Comparison of ENCODE assay signal across 1 cellular context in the genomic region with DNA sequence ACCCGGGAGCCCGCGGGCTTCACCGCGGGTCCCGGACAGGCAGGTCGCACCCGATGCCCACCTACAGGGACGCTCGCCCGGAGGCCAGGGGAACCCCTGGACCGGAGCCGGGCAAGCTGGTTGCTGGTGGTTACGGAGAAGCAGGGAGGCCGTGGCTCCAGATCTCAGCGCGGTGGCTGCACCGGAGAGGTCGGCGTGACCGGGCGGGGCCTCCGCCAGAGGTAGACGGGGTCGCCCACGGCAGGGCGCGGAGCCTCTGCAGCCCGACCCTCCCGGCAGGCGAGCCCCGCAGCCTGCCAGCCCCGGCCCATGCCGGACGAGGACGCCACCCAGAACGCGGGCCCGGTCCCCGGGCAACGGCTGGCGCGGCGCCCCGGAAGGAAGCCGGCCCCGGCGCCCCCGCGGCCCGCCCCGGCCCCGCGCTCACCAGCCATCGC.
TF ChIP-seq lines count a peak whose summit lies in the region.

No MANE protein-coding gene starts in this region.

TF ChIP-seq in K562, 482 proteins besides CTCF, POLR2A, EP300 and RAD21:
- TF ChIP-seq ZNF140 (CRISPR knock-in tag; IDR thresholded peaks at IDR 0.05) (no peak), HDAC2 (IDR thresholded peaks at IDR 0.05) (0 out of 2 replicates have a peak, but pooled peaks have one; percentile 0), RBM22 (IDR thresholded peaks at IDR 0.05; ENCODE audit: low read depth, low read length, poor library complexity, severe bottlenecking) (peak; percentile 34), SAP30 (IDR thresholded peaks at IDR 0.05; ENCODE audit: borderline replicate concordance, insufficient read depth, low read depth, low read length, poor library complexity, severe bottlenecking) (peak; percentile 89), L3MBTL2 (IDR thresholded peaks at IDR 0.05) (no peak), HDAC1 (IDR thresholded peaks at IDR 0.05) (peak in 1 of 2 experiments; percentile 36; a peak in 1 of 4 replicates), GATAD2B (IDR thresholded peaks at IDR 0.05; ENCODE audit: borderline replicate concordance) (peak; percentile 37; the same call in 1 of the 2 replicates), NR2C2 (CRISPR knock-in tag; IDR thresholded peaks at IDR 0.05) (no peak), NR2C2 (tag; IDR thresholded peaks at IDR 0.05) (peak; percentile 87), ATF7 (IDR thresholded peaks at IDR 0.05) (0 out of 2 replicates have a peak, but pooled peaks have one; percentile 21), GABPB1 (CRISPR knock-in tag; IDR thresholded peaks at IDR 0.05) (no peak), CTBP1 (IDR thresholded peaks at IDR 0.05; ENCODE audit: borderline replicate concordance) (0 out of 2 replicates have a peak, but pooled peaks have one; percentile 7), HNRNPL (IDR thresholded peaks at IDR 0.05; ENCODE audit: low read depth, low read length) (peak; percentile 66; the same call in 1 of the 2 replicates), RBBP5 (IDR thresholded peaks at IDR 0.05; ENCODE audit: borderline replicate concordance, insufficient read depth, low read length, poor library complexity, severe bottlenecking) (peak; percentile 74), SIN3B (IDR thresholded peaks at IDR 0.05; ENCODE audit: low read depth) (peak; percentile 40; the same call in 1 of the 2 replicates), MBD2 (IDR thresholded peaks at IDR 0.05; ENCODE audit: borderline replicate concordance, low read depth) (no peak), ZBTB7A (IDR thresholded peaks at IDR 0.05; ENCODE audit: borderline replicate concordance, control insufficient read depth, low read depth, low read length) (peak; percentile 14; the same call in 1 of the 2 replicates), FOS (IDR thresholded peaks at IDR 0.05; ENCODE audit: extremely low read depth, insufficient read length) (no peak), ZNF444 (CRISPR knock-in tag; IDR thresholded peaks at IDR 0.05) (no peak), RBFOX2 (IDR thresholded peaks at IDR 0.05; ENCODE audit: low read depth, low read length) (peak; percentile 52), FOXM1 (IDR thresholded peaks at IDR 0.05; ENCODE audit: low read depth) (no peak), FOXM1 (CRISPR knock-in tag; IDR thresholded peaks at IDR 0.05; ENCODE audit: low read depth) (no peak), HMGN3 (IDR thresholded peaks at IDR 0.05; ENCODE audit: borderline replicate concordance, extremely low read depth, insufficient read length, low read depth, low read length) (peak; percentile 34), PYGO2 (tag; IDR thresholded peaks at IDR 0.05) (no peak), ZNF431 (CRISPR knock-in tag; IDR thresholded peaks at IDR 0.05) (no peak)
- TF ChIP-seq, protein P1, sequence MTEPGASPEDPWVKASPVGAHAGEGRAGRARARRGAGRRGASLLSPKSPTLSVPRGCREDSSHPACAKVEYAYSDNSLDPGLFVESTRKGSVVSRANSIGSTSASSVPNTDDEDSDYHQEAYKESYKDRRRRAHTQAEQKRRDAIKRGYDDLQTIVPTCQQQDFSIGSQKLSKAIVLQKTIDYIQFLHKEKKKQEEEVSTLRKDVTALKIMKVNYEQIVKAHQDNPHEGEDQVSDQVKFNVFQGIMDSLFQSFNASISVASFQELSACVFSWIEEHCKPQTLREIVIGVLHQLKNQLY (CRISPR knock-in tag; conservative IDR thresholded peaks at IDR 0.05) = 0 out of 4 replicates have a peak, but pooled peaks of 1 of the 2 experiments have one; percentile 49
- TF ChIP-seq, protein P2, sequence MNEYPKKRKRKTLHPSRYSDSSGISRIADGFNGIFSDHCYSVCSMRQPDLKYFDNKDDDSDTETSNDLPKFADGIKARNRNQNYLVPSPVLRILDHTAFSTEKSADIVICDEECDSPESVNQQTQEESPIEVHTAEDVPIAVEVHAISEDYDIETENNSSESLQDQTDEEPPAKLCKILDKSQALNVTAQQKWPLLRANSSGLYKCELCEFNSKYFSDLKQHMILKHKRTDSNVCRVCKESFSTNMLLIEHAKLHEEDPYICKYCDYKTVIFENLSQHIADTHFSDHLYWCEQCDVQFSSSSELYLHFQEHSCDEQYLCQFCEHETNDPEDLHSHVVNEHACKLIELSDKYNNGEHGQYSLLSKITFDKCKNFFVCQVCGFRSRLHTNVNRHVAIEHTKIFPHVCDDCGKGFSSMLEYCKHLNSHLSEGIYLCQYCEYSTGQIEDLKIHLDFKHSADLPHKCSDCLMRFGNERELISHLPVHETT (CRISPR knock-in tag; conservative IDR thresholded peaks at IDR 0.05 in 1 of 2, IDR thresholded peaks at IDR 0.05 in 1 of 2) = peak in 1 of 2 experiments; percentile 74; a peak in 1 of 4 replicates
- TF ChIP-seq, protein P3, sequence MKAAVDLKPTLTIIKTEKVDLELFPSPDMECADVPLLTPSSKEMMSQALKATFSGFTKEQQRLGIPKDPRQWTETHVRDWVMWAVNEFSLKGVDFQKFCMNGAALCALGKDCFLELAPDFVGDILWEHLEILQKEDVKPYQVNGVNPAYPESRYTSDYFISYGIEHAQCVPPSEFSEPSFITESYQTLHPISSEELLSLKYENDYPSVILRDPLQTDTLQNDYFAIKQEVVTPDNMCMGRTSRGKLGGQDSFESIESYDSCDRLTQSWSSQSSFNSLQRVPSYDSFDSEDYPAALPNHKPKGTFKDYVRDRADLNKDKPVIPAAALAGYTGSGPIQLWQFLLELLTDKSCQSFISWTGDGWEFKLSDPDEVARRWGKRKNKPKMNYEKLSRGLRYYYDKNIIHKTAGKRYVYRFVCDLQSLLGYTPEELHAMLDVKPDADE (conservative IDR thresholded peaks at IDR 0.05; ENCODE audit: control insufficient read depth, low read depth, low read length) = 0 out of 2 replicates have a peak, but pooled peaks have one; percentile 45
- TF ChIP-seq, protein P4, sequence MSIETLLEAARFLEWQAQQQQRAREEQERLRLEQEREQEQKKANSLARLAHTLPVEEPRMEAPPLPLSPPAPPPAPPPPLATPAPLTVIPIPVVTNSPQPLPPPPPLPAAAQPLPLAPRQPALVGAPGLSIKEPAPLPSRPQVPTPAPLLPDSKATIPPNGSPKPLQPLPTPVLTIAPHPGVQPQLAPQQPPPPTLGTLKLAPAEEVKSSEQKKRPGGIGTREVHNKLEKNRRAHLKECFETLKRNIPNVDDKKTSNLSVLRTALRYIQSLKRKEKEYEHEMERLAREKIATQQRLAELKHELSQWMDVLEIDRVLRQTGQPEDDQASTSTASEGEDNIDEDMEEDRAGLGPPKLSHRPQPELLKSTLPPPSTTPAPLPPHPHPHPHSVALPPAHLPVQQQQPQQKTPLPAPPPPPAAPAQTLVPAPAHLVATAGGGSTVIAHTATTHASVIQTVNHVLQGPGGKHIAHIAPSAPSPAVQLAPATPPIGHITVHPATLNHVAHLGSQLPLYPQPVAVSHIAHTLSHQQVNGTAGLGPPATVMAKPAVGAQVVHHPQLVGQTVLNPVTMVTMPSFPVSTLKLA (conservative IDR thresholded peaks at IDR 0.05) = peak in 1 of 2 experiments; percentile 29; a peak in 1 of 4 replicates
- TF ChIP-seq, protein P5, sequence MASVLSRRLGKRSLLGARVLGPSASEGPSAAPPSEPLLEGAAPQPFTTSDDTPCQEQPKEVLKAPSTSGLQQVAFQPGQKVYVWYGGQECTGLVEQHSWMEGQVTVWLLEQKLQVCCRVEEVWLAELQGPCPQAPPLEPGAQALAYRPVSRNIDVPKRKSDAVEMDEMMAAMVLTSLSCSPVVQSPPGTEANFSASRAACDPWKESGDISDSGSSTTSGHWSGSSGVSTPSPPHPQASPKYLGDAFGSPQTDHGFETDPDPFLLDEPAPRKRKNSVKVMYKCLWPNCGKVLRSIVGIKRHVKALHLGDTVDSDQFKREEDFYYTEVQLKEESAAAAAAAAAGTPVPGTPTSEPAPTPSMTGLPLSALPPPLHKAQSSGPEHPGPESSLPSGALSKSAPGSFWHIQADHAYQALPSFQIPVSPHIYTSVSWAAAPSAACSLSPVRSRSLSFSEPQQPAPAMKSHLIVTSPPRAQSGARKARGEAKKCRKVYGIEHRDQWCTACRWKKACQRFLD (CRISPR knock-in tag; IDR thresholded peaks at IDR 0.05) = peak; percentile 48; the same call in 1 of the 2 replicates
